Comparison of ENCODE assay signal across 1 cellular context in genomic region chr22:37558815-37559214, GRCh38.
TF ChIP-seq lines count a peak whose summit lies in the region.

No MANE protein-coding gene starts in this region.

TF ChIP-seq in liver, 16 proteins besides CTCF, POLR2A, EP300 and RAD21 (continued from another document):
- TF ChIP-seq FOXA1 (IDR thresholded peaks at IDR 0.05) (no peak), NR2F2 (IDR thresholded peaks at IDR 0.05) (no peak), RXRA (IDR thresholded peaks at IDR 0.05) (no peak)
